ENCODE assay signal across 16 cellular contexts in the genomic region with DNA sequence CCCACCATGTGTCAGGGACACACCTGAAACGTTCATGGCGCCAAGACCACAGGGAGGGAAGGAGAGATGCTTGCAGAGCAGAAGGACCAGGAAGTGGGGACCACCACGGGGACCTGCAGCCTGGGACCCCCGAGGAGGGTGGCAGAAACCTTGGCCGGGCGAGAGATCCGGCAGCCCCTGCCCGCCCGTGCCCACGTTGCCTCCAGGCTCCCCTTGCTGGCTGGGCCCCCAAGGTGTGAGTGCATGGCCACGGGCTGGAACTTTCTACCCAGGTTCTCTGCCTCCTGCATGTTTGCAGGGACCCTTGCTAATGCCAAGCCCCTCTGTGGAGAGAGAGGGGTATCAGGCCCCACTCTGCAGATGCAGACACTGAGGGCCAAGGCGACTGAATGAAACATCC. TPM values are rescaled to one million over a fixed set of nuclear protein-coding genes. Genes with fewer than 3 reads are reported as not detected.
DNase-seq lines count a peak whose midpoint lies in the region; ATAC-seq and TF ChIP-seq lines count a peak whose summit lies in the region.
"Had no signal": no experiment of that assay in that cellular context is flagged by ENCODE, and none has a peak within 500 bp of the region (broad histone marks: within the 10 kb centered on the region; RNA-seq: fewer than 3 reads in every experiment).

No MANE protein-coding gene starts in this region.

- no peak for DNase-seq in right atrium auricular region (ENCODE audit: low spot score)
- DNase-seq in heart left ventricle = no peak
- DNase-seq in neural progenitor cell (ENCODE audit: low spot score) = no peak
- no peak for DNase-seq in lower lobe of right lung
- no peak for DNase-seq in glomerular visceral epithelial cell (ENCODE audit: extremely low spot score)
- no peak for DNase-seq in NCI-H2171 treated with DMSO at 0.1 percent for 48 hours (lab: John Stamatoyannopoulos, UW)
- DNase-seq in mucosa of gallbladder (ENCODE audit: low spot score) = no peak
- DNase-seq: GF-D8 had no signal

- peaks cover 10% of the 10 kb centered on the region for H3K27me3 Mint-ChIP-seq in neural progenitor cell (ENCODE audit: insufficient read depth, low read depth)
- H3K27me3 Mint-ChIP-seq: activated B cell treated with CpG ODN at 0.5 μM for 24 hours; activated CD8-positive, alpha-beta T cell treated with anti-CD3 and anti-CD28 coated beads for 36 hours; activated T-cell treated with anti-CD3 and anti-CD28 coated beads, Interleukin-2, amount 50 U/mL, for 24 hours had no signal

- peaks cover 9% of the 10 kb centered on the region for H3K36me3 Mint-ChIP-seq in neural progenitor cell
- H3K36me3 Mint-ChIP-seq: activated naive CD4-positive, alpha-beta T cell treated with anti-CD3 and anti-CD28 coated beads, Interleukin-2, amount 10 ng/mL, durations not matched to agents 7 days and 5 days had no signal

- ATAC-seq in heart left ventricle (no peak), lower lobe of right lung (no peak)

- no peaks in the 10 kb centered on the region for H3K79me2 ChIP-seq in neural progenitor cell (ENCODE audit: low read depth)

- H2AFZ ChIP-seq in neural progenitor cell (replicated peaks) = no peak overlapping the region

- H3K27me3 ChIP-seq in right atrium auricular region = no peaks in the 10 kb centered on the region
- no peaks in the 10 kb centered on the region for H3K27me3 ChIP-seq in heart left ventricle
- no peaks in the 10 kb centered on the region for H3K27me3 ChIP-seq in neural progenitor cell
- no peaks in the 10 kb centered on the region for H3K27me3 ChIP-seq in lower lobe of right lung (ENCODE audit: low read depth)
- H3K27me3 ChIP-seq: ovary had no signal

- H3K36me3 ChIP-seq in right atrium auricular region = no peaks in the 10 kb centered on the region
- H3K36me3 ChIP-seq in heart left ventricle = no peaks in the 10 kb centered on the region
- no peaks in the 10 kb centered on the region for H3K36me3 ChIP-seq in neural progenitor cell
- no peaks in the 10 kb centered on the region for H3K36me3 ChIP-seq in lower lobe of right lung
- H3K36me3 ChIP-seq: ovary had no signal

- H3K27ac Mint-ChIP-seq in neural progenitor cell = no peak overlapping the region
- H3K27ac Mint-ChIP-seq: activated B cell treated with CpG ODN at 0.5 μM for 24 hours; activated CD8-positive, alpha-beta T cell treated with anti-CD3 and anti-CD28 coated beads for 36 hours; activated naive CD4-positive, alpha-beta T cell treated with anti-CD3 and anti-CD28 coated beads, Interleukin-2, amount 10 ng/mL, durations not matched to agents 7 days and 5 days; activated T-cell treated with anti-CD3 and anti-CD28 coated beads, Interleukin-2, amount 50 U/mL, for 24 hours; T-helper 2 cell treated with Interferon-gamma antibody and Interleukin-4, amounts not matched to agents 5 μg/mL and 100 μg/mL, for 36 hours had no signal

- no peak overlapping the region for H3K9ac ChIP-seq in neural progenitor cell

- 73 to 80% (median 75%) methylated on average over 4 to 12 of the region's 12 CpGs for WGBS in heart left ventricle, 4 donors

- no peak for TF ChIP-seq CTCF in right atrium auricular region (IDR thresholded peaks at IDR 0.05)
- no peak for TF ChIP-seq CTCF in heart left ventricle (IDR thresholded peaks at IDR 0.05)
- TF ChIP-seq CTCF in neural progenitor cell (IDR thresholded peaks at IDR 0.05) = no peak
- no peak for TF ChIP-seq CTCF in lower lobe of right lung (IDR thresholded peaks at IDR 0.05)

- no peak overlapping the region for H3K4me3 Mint-ChIP-seq in neural progenitor cell
- H3K4me3 Mint-ChIP-seq: activated B cell treated with CpG ODN at 0.5 μM for 24 hours; activated CD8-positive, alpha-beta T cell treated with anti-CD3 and anti-CD28 coated beads for 36 hours; activated naive CD4-positive, alpha-beta T cell treated with anti-CD3 and anti-CD28 coated beads, Interleukin-2, amount 10 ng/mL, durations not matched to agents 7 days and 5 days; activated T-cell treated with anti-CD3 and anti-CD28 coated beads, Interleukin-2, amount 50 U/mL, for 24 hours; T-helper 2 cell treated with Interferon-gamma antibody and Interleukin-4, amounts not matched to agents 5 μg/mL and 100 μg/mL, for 36 hours had no signal

- H4K20me1 ChIP-seq in neural progenitor cell (ENCODE audit: low read depth) = no peaks in the 10 kb centered on the region

- H3K27ac ChIP-seq in right atrium auricular region = peak overlapping the region; percentile 13 to 66
- peak overlapping the region in 2 of 12 donors; percentile 16 to 21 for H3K27ac ChIP-seq in heart left ventricle
- peak overlapping the region; percentile 61 for H3K27ac ChIP-seq in cingulate gyrus (ENCODE audit: low read depth, low read length)
- no peak overlapping the region for H3K27ac ChIP-seq in neural progenitor cell
- no peak overlapping the region for H3K27ac ChIP-seq in lower lobe of right lung
- H3K27ac ChIP-seq: epithelial cell of prostate, ovary had no signal

- no peaks in the 10 kb centered on the region for H3K9me3 ChIP-seq in right atrium auricular region
- no peaks in the 10 kb centered on the region for H3K9me3 ChIP-seq in heart left ventricle
- no peaks in the 10 kb centered on the region for H3K9me3 ChIP-seq in neural progenitor cell (ENCODE audit: low read depth)
- no peaks in the 10 kb centered on the region for H3K9me3 ChIP-seq in lower lobe of right lung
- H3K9me3 ChIP-seq: ovary had no signal

- intact Hi-C loops in heart left ventricle (cut with DNase I) = loop anchor here in 8 of 10 donors (2.0 to 10.0 kb wide), 8 partner anchors 68 to 768 kb away; no protein-coding TSS in a partner anchor
- intact Hi-C loops in lower lobe of right lung (cut with DNase I) = no loop called here

- H3K4me2 ChIP-seq in neural progenitor cell = peak overlapping the region; percentile 54

- H3K4me3 ChIP-seq in right atrium auricular region (peak overlapping the region in 1 of 2 donors; percentile 32), heart left ventricle (peak overlapping the region in 6 of 12 donors; percentile 15 to 41 (median 33)), neural progenitor cell (no peak overlapping the region), lower lobe of right lung (no peak overlapping the region)
- H3K4me3 ChIP-seq: ovary had no signal

- no peaks in the 10 kb centered on the region for H3K9me3 Mint-ChIP-seq in neural progenitor cell
- H3K9me3 Mint-ChIP-seq: activated B cell treated with CpG ODN at 0.5 μM for 24 hours; activated CD8-positive, alpha-beta T cell treated with anti-CD3 and anti-CD28 coated beads for 36 hours; activated naive CD4-positive, alpha-beta T cell treated with anti-CD3 and anti-CD28 coated beads, Interleukin-2, amount 10 ng/mL, durations not matched to agents 7 days and 5 days; activated T-cell treated with anti-CD3 and anti-CD28 coated beads, Interleukin-2, amount 50 U/mL, for 24 hours; T-helper 2 cell treated with Interferon-gamma antibody and Interleukin-4, amounts not matched to agents 5 μg/mL and 100 μg/mL, for 36 hours had no signal

- H3K4me1 ChIP-seq in right atrium auricular region (peaks cover 0 to 37% of the 10 kb centered on the region in 2 donors), heart left ventricle (peaks cover 0 to 27% (median 8%) of the 10 kb centered on the region in 12 donors), neural progenitor cell (peaks cover 6% of the 10 kb centered on the region), lower lobe of right lung (no peaks in the 10 kb centered on the region)

- H3K4me1 Mint-ChIP-seq in neural progenitor cell = peaks cover 31% of the 10 kb centered on the region

- TF ChIP-seq POLR2A in heart left ventricle (IDR thresholded peaks at IDR 0.05) = no peak

- peaks cover 7% of the 10 kb centered on the region for H3F3A ChIP-seq in neural progenitor cell (ENCODE audit: low read depth)

RNA-seq across cellular contexts. Expression of gene USP22, which starts 50.4 kb away (rescaled TPM):
- total RNA-seq in right atrium auricular region (100 to 1,000 TPM; 151 to 179 TPM), heart left ventricle (100 to 1,000 TPM; 120 to 207 (median 193) TPM), neural progenitor cell (ENCODE audit: low replicate concordance) (192 and 244 TPM in 2 replicates), lower lobe of right lung (154 TPM), mucosa of gallbladder (196 TPM)
- polyA plus RNA-seq in heart left ventricle = 10 to 100 TPM; 33.7 to 95.1 TPM

Comparison
In these comparisons a context has a peak if more than half of its experiments do, and no peak if none do; other contexts are left out.
1. H3K27ac ChIP-seq: peak in right atrium auricular region (2 of 2) and cingulate gyrus (single experiment); none in neural progenitor cell (single experiment) and lower lobe of right lung (single experiment).